Comparison of ENCODE assay signal across 26 cellular contexts in genomic region chr1:37748563-37748962, GRCh38. TPM values are rescaled to one million over a fixed set of nuclear protein-coding genes. Genes with fewer than 3 reads are reported as not detected.
"Had no signal": no experiment of that assay in that cellular context is flagged by ENCODE, and none has a peak within 500 bp of the region (broad histone marks: within the 10 kb centered on the region; RNA-seq: fewer than 3 reads in every experiment).

No MANE protein-coding gene starts in this region.

- H3K27me3 ChIP-seq: ovary, testis had no signal

- H3K4me3 ChIP-seq: dorsolateral prefrontal cortex, gastroesophageal sphincter, heart left ventricle, hepatocyte, lung, ovary, psoas muscle, skin epidermis, spleen, testis, tibial artery had no signal

- H3K9me3 ChIP-seq: ovary, testis had no signal

- H3K79me2 ChIP-seq: hepatocyte had no signal

- H2AFZ ChIP-seq: hepatocyte had no signal

- ATAC-seq: esophagus mucosa; foreskin keratinocyte; gastroesophageal sphincter; heart left ventricle; left lobe of liver; natural killer cell; psoas muscle; right cardiac atrium; stimulated activated memory B cell treated with anti-CD40 and anti-IgM and Interleukin-4, amounts not matched to agents 10 μg/mL and 1 μg/mL and 100 μg/mL, for 72 hours; stimulated activated naive CD8-positive, alpha-beta T cell treated with anti-CD3 and anti-CD28 coated beads, Interleukin-15, Interleukin-2, amounts not matched to agents 100 U/mL and 50 U/mL, for 24 hours had no signal

- H3K27ac ChIP-seq: dorsolateral prefrontal cortex, epithelial cell of prostate, foreskin keratinocyte, gastroesophageal sphincter, heart left ventricle, hepatocyte, ovary, psoas muscle, skin epidermis, spleen, testis, tibial artery had no signal

- DNase-seq: dorsolateral prefrontal cortex; effector CD4-positive, alpha-beta T cell; foreskin keratinocyte; heart left ventricle; kidney; natural killer cell; occipital lobe; ovary; posterior cingulate gyrus; psoas muscle; right cardiac atrium; spleen; stimulated activated CD4-positive, alpha-beta T cell treated with anti-CD3 and anti-CD28 coated beads, Interleukin-4, amount 100 ng/mL, for 4 hours; stimulated activated naive CD8-positive, alpha-beta T cell treated with anti-CD3 and anti-CD28 coated beads, Interleukin-15, Interleukin-2, amounts not matched to agents 100 U/mL and 50 U/mL, for 24 hours; substantia nigra; testis; tibial artery had no signal

- FAIRE-seq: colon, kidney had no signal

- H3K4me1 ChIP-seq: foreskin keratinocyte, psoas muscle, testis had no signal

- H3K4me2 ChIP-seq: hepatocyte had no signal

- H3K36me3 ChIP-seq: gastroesophageal sphincter, heart left ventricle, ovary, spleen, tibial artery had no signal

RNA-seq across cellular contexts. Expression of gene EPHA10, which starts 16.4 kb away (rescaled TPM):
- polyA plus RNA-seq: foreskin keratinocyte had no signal
